ENCODE assay signal across 23 cellular contexts in the genomic region with DNA sequence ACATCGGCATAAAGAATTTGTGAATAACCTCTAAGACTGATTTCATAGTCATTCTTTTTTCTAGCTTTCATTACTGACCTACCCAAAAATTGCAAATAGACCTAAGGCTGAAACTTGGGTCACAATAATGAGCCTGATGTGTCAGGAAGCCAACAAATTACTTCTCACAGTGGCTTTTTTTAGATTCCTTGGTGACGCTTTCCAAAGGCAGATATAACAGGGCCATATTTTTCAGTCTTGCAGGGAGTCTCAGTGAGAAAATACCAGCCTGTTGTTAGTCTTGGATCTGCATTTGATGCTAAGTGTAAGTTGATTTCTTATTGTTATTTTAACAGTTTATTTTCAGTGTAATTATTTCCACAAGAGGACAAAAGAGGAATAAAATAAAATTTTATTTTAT.
"Had no signal": no experiment of that assay in that cellular context is flagged by ENCODE, and none has a peak within 500 bp of the region (broad histone marks: within the 10 kb centered on the region; RNA-seq: fewer than 3 reads in every experiment).

No MANE protein-coding gene starts in this region.

- H3K27ac ChIP-seq: neural progenitor cell, ovary, parathyroid adenoma, psoas muscle, right lobe of liver, sigmoid colon, stomach, upper lobe of left lung, vagina had no signal

- H3K9ac ChIP-seq: neural progenitor cell, parathyroid adenoma had no signal

- ATAC-seq: natural killer cell; right cardiac atrium; right lobe of liver; stimulated activated effector memory CD8-positive, alpha-beta T cell treated with anti-CD3 and anti-CD28 coated beads, Interleukin-12 subunit alpha, Interleukin-12 subunit beta, amount 100 ng/mL, for 72 hours; stimulated activated naive B cell treated with anti-CD40 and anti-IgM and Interleukin-4, amounts not matched to agents 10 μg/mL and 1 μg/mL and 100 μg/mL, for 72 hours had no signal

- H3K9me3 ChIP-seq: ovary, psoas muscle, right lobe of liver, sigmoid colon, stomach, tibial nerve, upper lobe of left lung, vagina had no signal

- H3K36me3 ChIP-seq: neural progenitor cell, ovary, right lobe of liver, sigmoid colon, stomach, tibial nerve, upper lobe of left lung, vagina had no signal

- H3K27me3 ChIP-seq: neural progenitor cell, ovary, right lobe of liver, sigmoid colon, stomach, tibial nerve, upper lobe of left lung, vagina had no signal

- H3K4me1 ChIP-seq: neural progenitor cell, parathyroid adenoma, right lobe of liver, sigmoid colon, stomach, upper lobe of left lung, vagina had no signal

- DNase-seq: natural killer cell; occipital lobe; ovary; posterior cingulate gyrus; psoas muscle; right cardiac atrium; right lobe of liver; sigmoid colon; small intestine; stimulated activated CD4-positive, alpha-beta T cell treated with anti-CD3 and anti-CD28 coated beads, Interleukin-15, amount 100 ng/mL, for 24 hours; stimulated activated CD4-positive, alpha-beta T cell treated with anti-CD3 and anti-CD28 coated beads, Interleukin-2, amount 100 ng/mL, for 24 hours; stimulated activated CD4-positive, alpha-beta T cell treated with anti-CD3 and anti-CD28 coated beads, Interleukin-2, amount 100 ng/mL, for 48 hours; stimulated activated CD4-positive, alpha-beta T cell treated with anti-CD3 and anti-CD28 coated beads, Interleukin-4, amount 100 ng/mL, for 24 hours; stimulated activated naive B cell treated with anti-CD40 and anti-IgM and Interleukin-4, amounts not matched to agents 10 μg/mL and 1 μg/mL and 100 μg/mL, for 72 hours; stimulated activated naive CD4-positive, alpha-beta T cell treated with Interleukin-2 at 50 U/mL for 16 hours; stomach; trophoblast cell; upper lobe of left lung had no signal

- H3K4me3 ChIP-seq: neural progenitor cell, ovary, psoas muscle, right lobe of liver, sigmoid colon, stomach, tibial nerve, upper lobe of left lung, vagina had no signal
